In the genomic region with DNA sequence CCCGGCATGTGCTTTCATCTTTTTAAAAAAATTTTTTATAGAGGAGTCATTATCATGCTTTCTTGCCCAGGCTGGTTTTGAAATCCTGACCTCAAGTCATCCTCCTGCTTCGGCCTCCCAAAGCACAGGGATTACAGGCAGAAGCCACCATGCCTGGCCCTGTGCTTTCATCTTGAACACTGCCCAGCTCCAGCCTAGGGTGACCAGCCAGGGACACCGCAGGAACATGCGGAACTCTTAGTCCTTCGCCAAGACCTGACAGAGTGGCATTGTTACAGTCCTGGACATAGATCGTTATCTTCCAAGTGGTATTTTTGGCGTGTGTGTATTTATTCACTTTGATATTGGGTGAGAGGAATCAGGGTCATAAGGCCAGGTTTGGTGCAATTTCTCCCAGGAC, we compare ENCODE assay signal across 18 cellular contexts. TPM values are rescaled to one million over a fixed set of nuclear protein-coding genes. Genes with fewer than 3 reads are reported as not detected.
DNase-seq lines count a peak whose midpoint lies in the region; ATAC-seq and TF ChIP-seq lines count a peak whose summit lies in the region.
"Had no signal": no experiment of that assay in that cellular context is flagged by ENCODE, and none has a peak within 500 bp of the region (broad histone marks: within the 10 kb centered on the region; RNA-seq: fewer than 3 reads in every experiment).

No MANE protein-coding gene starts in this region.

- no peak overlapping the region for H3K27ac ChIP-seq in HCT116 (ENCODE audit: low read depth, low read length)
- H3K27ac ChIP-seq: BLaER1, parathyroid adenoma, sigmoid colon, upper lobe of right lung had no signal

- ATAC-seq in HCT116: peak; percentile 81
- no peak for ATAC-seq in activated B cell treated with CpG ODN at 0.5 μM for 24 hours (ENCODE audit: low read depth)
- peak; percentile 22 for ATAC-seq in mucosa of descending colon
- no peak for ATAC-seq in GM21360 (IDR thresholded peaks at IDR 0.05; ENCODE audit: unreplicated experiment)
- ATAC-seq: upper lobe of right lung had no signal

- H3K27ac Mint-ChIP-seq in T-helper 1 cell treated with Interleukin-12 subunit alpha and Interleukin-12 subunit beta and Interleukin-4 antibody, amounts not matched to agents 30 μg/mL and 1 μg/mL, for 36 hours: peak overlapping the region; percentile 65
- peak overlapping the region; percentile 20 for H3K27ac Mint-ChIP-seq in activated B cell treated with CpG ODN at 0.5 μM for 24 hours

- peaks cover 11% of the 10 kb centered on the region for H3K36me3 Mint-ChIP-seq in T-helper 1 cell treated with Interleukin-12 subunit alpha and Interleukin-12 subunit beta and Interleukin-4 antibody, amounts not matched to agents 30 μg/mL and 1 μg/mL, for 36 hours (ENCODE audit: low read depth)
- no peaks in the 10 kb centered on the region for H3K36me3 Mint-ChIP-seq in activated B cell treated with CpG ODN at 0.5 μM for 24 hours (ENCODE audit: low read depth)

- DNase-seq in T-helper 1 cell (no peak), HCT116 (ENCODE audit: low read depth, low spot score) (peak; percentile 49), activated B cell treated with CpG ODN at 0.5 μM for 24 hours (no peak), mucosa of descending colon (no peak), H4 (ENCODE audit: low spot score) (no peak)
- no peak for DNase-seq in stimulated activated CD4-positive, alpha-beta T cell treated with anti-CD3 and anti-CD28 coated beads, Interleukin-4, amount 100 ng/mL, for 1 hour
- DNase-seq: activated naive CD4-positive, alpha-beta T cell; KBM-7; mammary epithelial cell; NCI-H2171; sigmoid colon; upper lobe of right lung had no signal

- no peaks in the 10 kb centered on the region for H3K27me3 Mint-ChIP-seq in T-helper 1 cell treated with Interleukin-12 subunit alpha and Interleukin-12 subunit beta and Interleukin-4 antibody, amounts not matched to agents 30 μg/mL and 1 μg/mL, for 36 hours (ENCODE audit: low read depth)
- no peaks in the 10 kb centered on the region for H3K27me3 Mint-ChIP-seq in activated B cell treated with CpG ODN at 0.5 μM for 24 hours
- H3K27me3 Mint-ChIP-seq: dendritic cell treated with granulocyte-macrophage colony-stimulating factor and Interleukin-4, amounts not matched to agents 40 ng/mL and 50 ng/mL, for 4 days had no signal

- no peak for TF ChIP-seq POLR2A in HCT116 (IDR thresholded peaks at IDR 0.05; ENCODE audit: borderline replicate concordance, extremely low read depth, insufficient read depth, insufficient read length)

- no peaks in the 10 kb centered on the region for H3K79me2 ChIP-seq in HCT116 (ENCODE audit: insufficient read depth, low read length)
- H3K79me2 ChIP-seq: parathyroid adenoma had no signal

- no peak for TF ChIP-seq CTCF in HCT116 (IDR thresholded peaks at IDR 0.05 in 2 of 3, conservative IDR thresholded peaks at IDR 0.05 in 1 of 3; ENCODE audit: borderline replicate concordance in 1 of 3, insufficient read depth in 1 of 3, low read depth in 2 of 3, low read length in 2 of 3)
- TF ChIP-seq CTCF in activated B cell treated with CpG ODN at 0.5 μM for 24 hours (IDR thresholded peaks at IDR 0.05): no peak
- no peak for TF ChIP-seq CTCF in mucosa of descending colon (IDR thresholded peaks at IDR 0.05)

- intact Hi-C loops in HCT116 (cut with micrococcal nuclease): loop anchor here (5.0 kb wide), 1 partner anchor 143 kb away; the partner anchor contains the start of gene BLM
- intact Hi-C loops in activated B cell treated with CpG ODN at 0.5 μM for 24 hours (cut with micrococcal nuclease): no loop called here
- intact Hi-C loops in mucosa of descending colon (cut with DNase I, micrococcal nuclease): no loop called here

- H3K9ac ChIP-seq in HCT116 (ENCODE audit: low read length): peak overlapping the region; percentile 18; the same call in 1 of the 2 replicates
- H3K9ac ChIP-seq: BLaER1, parathyroid adenoma had no signal

- BruUV-seq in HCT116 (replicated peaks; lab: Mats Ljungman, UMichigan): no TSS peak

- CTCF ChIA-PET in HCT116 (lab: Charles Lee): no interaction called here
- CTCF ChIA-PET in activated B cell treated with CpG ODN at 0.5 μM for 24 hours (lab: Charles Lee): no interaction called here

- peaks cover 55% of the 10 kb centered on the region for H3K4me1 Mint-ChIP-seq in T-helper 1 cell treated with Interleukin-12 subunit alpha and Interleukin-12 subunit beta and Interleukin-4 antibody, amounts not matched to agents 30 μg/mL and 1 μg/mL, for 36 hours (ENCODE audit: low read depth)
- peaks cover 42% of the 10 kb centered on the region for H3K4me1 Mint-ChIP-seq in activated B cell treated with CpG ODN at 0.5 μM for 24 hours

- H3K27me3 ChIP-seq in HCT116 (ENCODE audit: insufficient read depth, low read length): peaks cover 8% of the 10 kb centered on the region; the same call in 1 of the 2 replicates
- H3K27me3 ChIP-seq: BLaER1, sigmoid colon, upper lobe of right lung had no signal

- no peaks in the 10 kb centered on the region for H3K9me3 ChIP-seq in HCT116 (ENCODE audit: control insufficient read depth in 1 of 2, insufficient read depth in 1 of 2, low read depth in 1 of 2, low read length in 2 of 2)
- H3K9me3 ChIP-seq in mucosa of descending colon: no peaks in the 10 kb centered on the region
- H3K9me3 ChIP-seq: BLaER1, HAP-1, sigmoid colon, upper lobe of right lung had no signal

- H3K9me2 ChIP-seq in HCT116 (ENCODE audit: insufficient read depth): no peaks in the 10 kb centered on the region

- no peak overlapping the region for H3K4me3 Mint-ChIP-seq in T-helper 1 cell treated with Interleukin-12 subunit alpha and Interleukin-12 subunit beta and Interleukin-4 antibody, amounts not matched to agents 30 μg/mL and 1 μg/mL, for 36 hours
- H3K4me3 Mint-ChIP-seq in activated B cell treated with CpG ODN at 0.5 μM for 24 hours: no peak overlapping the region
- H3K4me3 Mint-ChIP-seq: dendritic cell treated with granulocyte-macrophage colony-stimulating factor and Interleukin-4, amounts not matched to agents 40 ng/mL and 50 ng/mL, for 4 days had no signal

- H3K4me1 ChIP-seq in HCT116 (ENCODE audit: control insufficient read depth in 1 of 2, insufficient read depth in 2 of 2, low read length in 2 of 2) (peaks cover 20 to 53% of the 10 kb centered on the region in 2 experiments), mucosa of descending colon (ENCODE audit: low read depth) (peaks cover 6% of the 10 kb centered on the region)
- H3K4me1 ChIP-seq: BLaER1, HAP-1, parathyroid adenoma, sigmoid colon, upper lobe of right lung had no signal

- peak overlapping the region; percentile 62 for H2AFZ ChIP-seq in HCT116 (ENCODE audit: low read depth, low read length, poor library complexity, severe bottlenecking)
- H2AFZ ChIP-seq: parathyroid adenoma had no signal

- H3K4me2 ChIP-seq in HCT116 (ENCODE audit: low read length): peak overlapping the region; percentile 41
- H3K4me2 ChIP-seq: BLaER1 had no signal

- no peak for TF ChIP-seq RAD21 in HCT116 (IDR thresholded peaks at IDR 0.05; ENCODE audit: low read depth)

- H4K20me1 ChIP-seq in HCT116 (ENCODE audit: insufficient read depth): no peaks in the 10 kb centered on the region
- H4K20me1 ChIP-seq: BLaER1 had no signal

- H3K36me3 ChIP-seq in HCT116 (ENCODE audit: control insufficient read depth in 1 of 2, insufficient read depth in 2 of 2, low read length in 2 of 2) (no peaks in the 10 kb centered on the region), mucosa of descending colon (ENCODE audit: low read depth) (no peaks in the 10 kb centered on the region)
- H3K36me3 ChIP-seq: BLaER1, HAP-1, sigmoid colon, upper lobe of right lung had no signal

- RAD21 ChIA-PET in HCT116 (lab: Charles Lee; ENCODE audit: low non-redundant PET in 1 of 2, low total read pairs in 2 of 2, uncharacterized antibody in 2 of 2, unreplicated experiment in 2 of 2): no interaction called here

- no peaks in the 10 kb centered on the region for H3K9me3 Mint-ChIP-seq in T-helper 1 cell treated with Interleukin-12 subunit alpha and Interleukin-12 subunit beta and Interleukin-4 antibody, amounts not matched to agents 30 μg/mL and 1 μg/mL, for 36 hours
- H3K9me3 Mint-ChIP-seq in activated B cell treated with CpG ODN at 0.5 μM for 24 hours: no peaks in the 10 kb centered on the region
- H3K9me3 Mint-ChIP-seq: dendritic cell treated with granulocyte-macrophage colony-stimulating factor and Interleukin-4, amounts not matched to agents 40 ng/mL and 50 ng/mL, for 4 days had no signal

- H3K4me3 ChIP-seq in HCT116 (replicated peaks in 1 of 2; ENCODE audit: low read depth in 1 of 2, low read length in 2 of 2) (no peak overlapping the region), mucosa of descending colon (no peak overlapping the region)
- H3K4me3 ChIP-seq: BLaER1, HAP-1, sigmoid colon, upper lobe of right lung had no signal

- POLR2A ChIA-PET in HCT116 (lab: Charles Lee) (interaction anchor here (2.1 kb wide), 1 partner anchor 10 kb away, joined by 6 read pairs; no protein-coding TSS in a partner anchor), activated B cell treated with CpG ODN at 0.5 μM for 24 hours (lab: Charles Lee) (no interaction called here)

TF ChIP-seq in HCT116, 20 proteins besides CTCF, POLR2A, EP300 and RAD21 (continues in another document):
- TF ChIP-seq ZFX (IDR thresholded peaks at IDR 0.05): no peak
- TF ChIP-seq, protein P1, sequence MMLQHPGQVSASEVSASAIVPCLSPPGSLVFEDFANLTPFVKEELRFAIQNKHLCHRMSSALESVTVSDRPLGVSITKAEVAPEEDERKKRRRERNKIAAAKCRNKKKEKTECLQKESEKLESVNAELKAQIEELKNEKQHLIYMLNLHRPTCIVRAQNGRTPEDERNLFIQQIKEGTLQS (IDR thresholded peaks at IDR 0.05): no peak
- no peak for TF ChIP-seq TCF7L2 (IDR thresholded peaks at IDR 0.05; ENCODE audit: borderline replicate concordance, extremely low read depth, insufficient read depth, insufficient read length)

RNA-seq across cellular contexts. Expression of gene FURIN, which starts 7.9 kb away (rescaled TPM):
- 42.0 TPM for total RNA-seq in HCT116 (2021; ENCODE audit: unreplicated experiment)
- 44.6 and 49.9 TPM in 2 replicates for polyA plus RNA-seq in HCT116 (2012)
- total RNA-seq in activated B cell treated with CpG ODN at 0.5 μM for 24 hours: 46.5 and 46.6 TPM in 2 replicates
- total RNA-seq in mucosa of descending colon: 10 to 100 TPM; 65.9 to 83.4 (median 67.4) TPM
- 8.1 and 16.9 TPM in 2 replicates for total RNA-seq in H4 (2014; rRNA removed; shearing (Covaris generic))

RNA-seq across cellular contexts. Expression of gene FES, which starts 23.9 kb away (rescaled TPM):
- 5.3 TPM for total RNA-seq in HCT116 (2021; ENCODE audit: unreplicated experiment)
- polyA plus RNA-seq in HCT116 (2012): 5.6 and 6.2 TPM in 2 replicates
- 19.7 and 27.4 TPM in 2 replicates for total RNA-seq in activated B cell treated with CpG ODN at 0.5 μM for 24 hours
- total RNA-seq in mucosa of descending colon: 10 to 100 TPM in 2 of 3 donors, 1 to 10 TPM in 1; 7.9 to 18.6 (median 12.1) TPM
- 0.43 and 0.88 TPM in 2 replicates for total RNA-seq in H4 (2014; rRNA removed; shearing (Covaris generic))
- polyA plus RNA-seq: mammary epithelial cell had no signal

RNA-seq across cellular contexts. Expression of gene MAN2A2, which starts 42.7 kb away (rescaled TPM):
- 44.9 TPM for total RNA-seq in HCT116 (2021; ENCODE audit: unreplicated experiment)
- 36.8 and 54.6 TPM in 2 replicates for polyA plus RNA-seq in HCT116 (2012)
- 115 and 133 TPM in 2 replicates for total RNA-seq in activated B cell treated with CpG ODN at 0.5 μM for 24 hours
- 10 to 100 TPM; 50.9 to 75.8 (median 75.3) TPM for total RNA-seq in mucosa of descending colon
- 3.9 and 10.0 TPM in 2 replicates for total RNA-seq in H4 (2014; rRNA removed; shearing (Covaris generic))

Comparison
In these comparisons a context has a peak if more than half of its experiments do, and no peak if none do; other contexts are left out.
1. ATAC-seq: peak in HCT116 (single experiment) and mucosa of descending colon (single experiment); none in activated B cell treated with CpG ODN at 0.5 μM for 24 hours (single experiment) and GM21360 (single experiment).